12 cellular contexts compared by ENCODE assay signal in genomic region chr21:35491114-35491513, GRCh38.
"Had no signal": no experiment of that assay in that cellular context is flagged by ENCODE, and none has a peak within 500 bp of the region (broad histone marks: within the 10 kb centered on the region; RNA-seq: fewer than 3 reads in every experiment).

No MANE protein-coding gene starts in this region.

- H3K4me3 Mint-ChIP-seq: activated CD4-positive, alpha-beta memory T cell treated with anti-CD3 and anti-CD28 coated beads, Interleukin-2, amount 10 ng/mL, durations not matched to agents 7 days and 5 days; activated naive CD8-positive, alpha-beta T cell had no signal

- H3K27me3 Mint-ChIP-seq: activated naive CD8-positive, alpha-beta T cell had no signal

- H3K36me3 ChIP-seq: breast epithelium, heart left ventricle, neutrophil had no signal

- DNase-seq: activated CD4-positive, alpha-beta memory T cell treated with anti-CD3 and anti-CD28 coated beads, Interleukin-2, amount 10 ng/mL, durations not matched to agents 7 days and 5 days; activated CD4-positive, CD25-positive, alpha-beta regulatory T cell treated with anti-CD3 and anti-CD28 coated beads, Interleukin-2, amount 50 U/mL, for 72 hours; activated gamma-delta T cell; activated T-cell treated with anti-CD3 and anti-CD28 coated beads, Interleukin-2, amount 50 U/mL, for 48 hours; dorsolateral prefrontal cortex; foreskin melanocyte; heart left ventricle; midbrain had no signal

- H3K9me3 Mint-ChIP-seq: activated CD4-positive, alpha-beta memory T cell treated with anti-CD3 and anti-CD28 coated beads, Interleukin-2, amount 10 ng/mL, durations not matched to agents 7 days and 5 days had no signal

- H3K4me3 ChIP-seq: breast epithelium, dorsolateral prefrontal cortex, heart left ventricle, skin epidermis had no signal

- H3K4me1 ChIP-seq: breast epithelium had no signal

- H3K27ac ChIP-seq: breast epithelium, dorsolateral prefrontal cortex, neutrophil, skin epidermis had no signal

- H3K9me3 ChIP-seq: breast epithelium, heart left ventricle, neutrophil had no signal

- H3K4me1 Mint-ChIP-seq: activated CD4-positive, alpha-beta memory T cell treated with anti-CD3 and anti-CD28 coated beads, Interleukin-2, amount 10 ng/mL, durations not matched to agents 7 days and 5 days had no signal

- H3K27me3 ChIP-seq: breast epithelium, heart left ventricle, neutrophil had no signal

- H3K27ac Mint-ChIP-seq: activated CD4-positive, alpha-beta memory T cell treated with anti-CD3 and anti-CD28 coated beads, Interleukin-2, amount 10 ng/mL, durations not matched to agents 7 days and 5 days; activated naive CD8-positive, alpha-beta T cell had no signal
